In the genomic region with DNA sequence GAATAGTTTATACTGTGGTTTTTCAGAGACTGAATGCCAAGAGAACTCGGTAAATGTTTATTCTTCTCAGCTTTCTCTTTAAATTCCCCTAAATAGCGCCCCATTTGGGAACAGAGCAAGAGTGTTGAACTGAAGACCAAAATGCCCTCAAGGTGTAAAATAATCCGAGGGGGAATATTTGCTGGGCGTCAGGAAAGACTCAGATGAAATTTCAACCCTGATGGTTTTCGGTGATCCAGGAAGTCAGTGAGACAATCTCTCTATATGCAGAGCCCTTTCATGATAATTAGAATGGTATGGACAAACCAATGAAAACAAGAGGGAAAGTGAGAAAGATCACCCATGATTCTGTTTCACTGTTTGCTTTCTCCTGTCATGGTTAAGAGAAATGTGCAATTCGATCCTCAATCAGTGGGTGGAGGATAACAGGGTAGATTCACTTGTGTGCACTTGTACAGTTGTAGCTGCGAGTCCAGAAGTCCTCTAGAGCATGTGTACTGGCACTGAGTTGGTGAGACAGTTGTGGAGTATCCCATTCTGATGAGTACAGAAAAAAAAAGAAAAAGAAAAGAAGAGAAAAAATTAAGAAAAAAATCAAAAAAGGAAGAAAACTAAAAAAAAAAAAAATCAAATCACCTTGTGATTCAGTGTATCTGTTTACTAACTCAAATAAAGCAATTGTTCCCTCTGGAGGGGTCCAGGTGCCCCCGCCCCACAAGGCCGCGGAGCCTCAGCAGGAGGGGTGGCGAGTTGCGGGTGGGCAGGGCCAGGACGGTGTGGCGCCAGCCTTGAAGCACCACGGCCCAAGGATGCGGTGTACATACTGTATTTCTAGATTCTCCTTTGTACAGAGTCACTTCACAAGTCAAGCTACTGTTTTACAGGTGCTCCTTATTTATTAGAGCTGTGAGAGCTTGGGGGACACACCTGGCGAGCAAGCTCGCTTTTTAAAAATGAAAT, we compare ENCODE assay signal across 9 cellular contexts.
DNase-seq lines count a peak whose midpoint lies in the region; ATAC-seq, FAIRE-seq and TF ChIP-seq lines count a peak whose summit lies in the region.
"Had no signal": no experiment of that assay in that cellular context is flagged by ENCODE, and none has a peak within 500 bp of the region (broad histone marks: within the 10 kb centered on the region; RNA-seq: fewer than 3 reads in every experiment).

No MANE protein-coding gene starts in this region.

- H3K27me3 Mint-ChIP-seq in MCF 10A (ENCODE audit: insufficient read depth, unreplicated experiment), result peaks cover 30% of the 10 kb centered on the region
- H3K27me3 Mint-ChIP-seq in stimulated activated naive B cell treated with anti-CD40 and anti-IgM and Interleukin-4, amounts not matched to agents 10 μg/mL and 1 μg/mL and 100 μg/mL, for 72 hours, result no peaks in the 10 kb centered on the region

- H3K79me2 ChIP-seq in GM12878 (ENCODE audit: control insufficient read depth, insufficient read depth, low read length), result no peaks in the 10 kb centered on the region

- H3K9ac ChIP-seq in GM12878 (ENCODE audit: control insufficient read depth, insufficient read depth, low read length), result peak overlapping the region; percentile 70; the same call in 1 of the 2 replicates

- SMC1A ChIA-PET in GM12878 (lab: Charles Lee; ENCODE audit: uncharacterized antibody, unreplicated experiment), result interaction anchor here (0.6 to 6.9 kb wide), 5 partner anchors 9 to 546 kb away, joined by 3 to 43 read pairs (median 3); no protein-coding TSS in a partner anchor

- no peak for TF ChIP-seq EP300 in GM12878 (IDR thresholded peaks at IDR 0.05; ENCODE audit: borderline replicate concordance in 1 of 2, control insufficient read depth in 1 of 2, low read depth in 2 of 2, low read length in 2 of 2)

- BruUV-seq in MCF 10A (replicated peaks; lab: Mats Ljungman, UMichigan) (no TSS peak), GM12878 (replicated peaks; lab: Mats Ljungman, UMichigan) (no TSS peak)

- intact Hi-C loops in MCF 10A (cut with micrococcal nuclease), result no loop called here
- intact Hi-C loops in breast epithelium (cut with DNase I; ENCODE audit: low total_unique reads), result no loop called here
- intact Hi-C loops in GM12878 (cut with micrococcal nuclease; ENCODE audit: unreplicated experiment), result loop anchor here (1.0 to 10.0 kb wide), 5 partner anchors 10 to 544 kb away; partner anchors contain the start of gene BEND3

- TF ChIP-seq RAD21 in GM12878 (IDR thresholded peaks at IDR 0.05; ENCODE audit: insufficient read depth, low read depth, low read length), result no peak

- POLR2A ChIA-PET in MCF 10A (lab: Yijun Ruan, JAX), result interaction anchor here (0.7 to 1.2 kb wide), 2 partner anchors 9 to 289 kb away, joined by 3 to 5 read pairs; no protein-coding TSS in a partner anchor
- POLR2A ChIA-PET in GM12878 (lab: Charles Lee), result interaction anchor here (1.6 kb wide), 1 partner anchor 8 kb away, joined by 3 read pairs; no protein-coding TSS in a partner anchor

- ATAC-seq in GM12878 (peak; percentile 40), HG03565 (IDR thresholded peaks at IDR 0.05; ENCODE audit: unreplicated experiment) (no peak)
- ATAC-seq in stimulated activated naive B cell treated with anti-CD40 and anti-IgM and Interleukin-4, amounts not matched to agents 10 μg/mL and 1 μg/mL and 100 μg/mL, for 72 hours (replicated peaks), result no peak

- no peak overlapping the region for H3K4me3 ChIP-seq in breast epithelium
- peak overlapping the region; percentile 64 for H3K4me3 ChIP-seq in GM12878

- CTCF ChIA-PET in MCF 10A (lab: Yijun Ruan, JAX) (interaction anchor here (0.5 kb wide), 1 partner anchor 11 kb away, joined by 6 read pairs; no protein-coding TSS in a partner anchor), GM12878 (lab: Yijun Ruan, JAX) (interaction anchor here (1.0 to 2.5 kb wide), 5 partner anchors 10 to 189 kb away, joined by 3 to 10 read pairs (median 4); no protein-coding TSS in a partner anchor)

- H3K4me2 ChIP-seq in GM12878 (ENCODE audit: control insufficient read depth, insufficient read depth), result peak overlapping the region; percentile 95

- H4K20me1 ChIP-seq in GM12878 (ENCODE audit: control insufficient read depth, insufficient read depth), result no peaks in the 10 kb centered on the region

- no peak for TF ChIP-seq CTCF in MCF 10A (IDR thresholded peaks at IDR 0.05; ENCODE audit: unreplicated experiment)
- TF ChIP-seq CTCF in breast epithelium (IDR thresholded peaks at IDR 0.05), result no peak
- no peak for TF ChIP-seq CTCF in GM12878 (IDR thresholded peaks at IDR 0.05 in 2 of 3, conservative IDR thresholded peaks at IDR 0.05 in 1 of 3; ENCODE audit: control insufficient read depth in 2 of 3, extremely low read depth in 1 of 3, insufficient read depth in 1 of 3, low read depth in 3 of 3, low read length in 3 of 3)

- TF ChIP-seq POLR2A in breast epithelium (IDR thresholded peaks at IDR 0.05) (no peak), GM12878 (IDR thresholded peaks at IDR 0.05; ENCODE audit: low read depth, low read length) (no peak)

- H3K9me3 Mint-ChIP-seq in MCF 10A (ENCODE audit: unreplicated experiment), result no peaks in the 10 kb centered on the region
- H3K9me3 Mint-ChIP-seq in stimulated activated naive B cell treated with anti-CD40 and anti-IgM and Interleukin-4, amounts not matched to agents 10 μg/mL and 1 μg/mL and 100 μg/mL, for 72 hours, result peaks cover 2 to 4% of the 10 kb centered on the region in 2 donors

- no peak overlapping the region for H3K27ac Mint-ChIP-seq in MCF 10A (ENCODE audit: low read depth, unreplicated experiment)
- H3K27ac Mint-ChIP-seq in stimulated activated naive B cell treated with anti-CD40 and anti-IgM and Interleukin-4, amounts not matched to agents 10 μg/mL and 1 μg/mL and 100 μg/mL, for 72 hours, result peak overlapping the region; percentile 84

- no peak overlapping the region for H3K27ac ChIP-seq in breast epithelium
- peak overlapping the region; percentile 84 for H3K27ac ChIP-seq in GM12878 (ENCODE audit: control insufficient read depth, insufficient read depth)

- H3K36me3 ChIP-seq in breast epithelium (no peaks in the 10 kb centered on the region), GM12878 (ENCODE audit: control insufficient read depth in 2 of 2, insufficient read depth in 2 of 2, low read length in 1 of 2) (no peaks in the 10 kb centered on the region)

- H3K4me1 ChIP-seq in breast epithelium, result no peaks in the 10 kb centered on the region
- H3K4me1 ChIP-seq in GM12878 (ENCODE audit: control insufficient read depth, insufficient read depth, low read length), result peaks cover 19% of the 10 kb centered on the region

- H3K36me3 Mint-ChIP-seq in MCF 10A (ENCODE audit: insufficient read depth, unreplicated experiment), result no peaks in the 10 kb centered on the region
- peaks cover 3 to 4% of the 10 kb centered on the region in 2 donors for H3K36me3 Mint-ChIP-seq in stimulated activated naive B cell treated with anti-CD40 and anti-IgM and Interleukin-4, amounts not matched to agents 10 μg/mL and 1 μg/mL and 100 μg/mL, for 72 hours

- peak; percentile 99 for FAIRE-seq in GM12878 (lab: Jason Lieb, UNC)

- DNase-seq in MCF 10A (ENCODE audit: unreplicated experiment) (peak; percentile 19), breast epithelium (ENCODE audit: low spot score in 2 of 2) (no peak), NCI-H2196 treated with DMSO at 0.1 percent for 48 hours (lab: John Stamatoyannopoulos, UW; ENCODE audit: unreplicated experiment) (peak; percentile 76), GM12878 (ENCODE audit: low read depth, low spot score) (peak; percentile 47), RKO (ENCODE audit: low spot score) (no peak), NCI-H524 treated with DMSO at 0.1 percent for 48 hours (lab: John Stamatoyannopoulos, UW) (no peak)
- no peak for DNase-seq in stimulated activated naive B cell treated with anti-CD40 and anti-IgM and Interleukin-4, amounts not matched to agents 10 μg/mL and 1 μg/mL and 100 μg/mL, for 72 hours
- DNase-seq: amygdala had no signal

- H2AFZ ChIP-seq in GM12878 (ENCODE audit: control insufficient read depth, low read depth, low read length), result peak overlapping the region; percentile 6

- no peaks in the 10 kb centered on the region for H3K9me3 ChIP-seq in breast epithelium
- H3K9me3 ChIP-seq in GM12878 (replicated peaks; ENCODE audit: control insufficient read depth, insufficient read depth, low read length), result no peaks in the 10 kb centered on the region

- WGBS in GM12878 (ENCODE audit: insufficient coverage, insufficient replicate concordance, low lambda C conversion rate, missing lambda C conversion rate), result 63% methylated on average over 18 of the region's 18 CpGs

- H3K27me3 ChIP-seq in breast epithelium (no peaks in the 10 kb centered on the region), GM12878 (replicated peaks in 1 of 2; ENCODE audit: control insufficient read depth in 2 of 2, insufficient read depth in 2 of 2, low read length in 1 of 2) (no peaks in the 10 kb centered on the region)

- in situ Hi-C loops in GM12878 (cut with MboI), result no loop called here

- RAD21 ChIA-PET in GM12878 (lab: Charles Lee; ENCODE audit: unreplicated experiment), result interaction anchor here (1.1 to 1.4 kb wide), 2 partner anchors 10 to 13 kb away, joined by 3 read pairs; no protein-coding TSS in a partner anchor

- peaks cover 5% of the 10 kb centered on the region for H3K4me1 Mint-ChIP-seq in MCF 10A (ENCODE audit: insufficient read depth, unreplicated experiment)
- peaks cover 56 to 86% of the 10 kb centered on the region in 2 donors for H3K4me1 Mint-ChIP-seq in stimulated activated naive B cell treated with anti-CD40 and anti-IgM and Interleukin-4, amounts not matched to agents 10 μg/mL and 1 μg/mL and 100 μg/mL, for 72 hours

- no peak overlapping the region for H3K4me3 Mint-ChIP-seq in MCF 10A (ENCODE audit: unreplicated experiment)
- peak overlapping the region; percentile 67 to 79 for H3K4me3 Mint-ChIP-seq in stimulated activated naive B cell treated with anti-CD40 and anti-IgM and Interleukin-4, amounts not matched to agents 10 μg/mL and 1 μg/mL and 100 μg/mL, for 72 hours

TF ChIP-seq in GM12878, 131 proteins besides CTCF, POLR2A, EP300 and RAD21 (continues in another document):
- no peak for TF ChIP-seq SRF (IDR thresholded peaks at IDR 0.05; ENCODE audit: low read depth in 2 of 2, low read length in 2 of 2)
- no peak for TF ChIP-seq SMAD1 (IDR thresholded peaks at IDR 0.05; ENCODE audit: low read depth, partially characterized antibody)

Comparison
In these comparisons a context has a peak if more than half of its experiments do, and no peak if none do; other contexts are left out.
1. DNase-seq: peak in MCF 10A (single experiment), NCI-H2196 treated with DMSO at 0.1 percent for 48 hours (single experiment) and GM12878 (single experiment); none in breast epithelium (0 of 2), stimulated activated naive B cell treated with anti-CD40 and anti-IgM and Interleukin-4, amounts not matched to agents 10 μg/mL and 1 μg/mL and 100 μg/mL, for 72 hours (single experiment), RKO (single experiment) and NCI-H524 treated with DMSO at 0.1 percent for 48 hours (single experiment).